41 cellular contexts compared by ENCODE assay signal in genomic region chr7:149836434-149836833, GRCh38.
"Had no signal": no experiment of that assay in that cellular context is flagged by ENCODE, and none has a peak within 500 bp of the region (broad histone marks: within the 10 kb centered on the region; RNA-seq: fewer than 3 reads in every experiment).

No MANE protein-coding gene starts in this region.

- H3K36me3 ChIP-seq: brain microvascular endothelial cell, breast epithelium, cardiac muscle cell, WERI-Rb-1 had no signal

- H3K27ac ChIP-seq: body of pancreas, brain microvascular endothelial cell, breast epithelium, cardiac muscle cell, WERI-Rb-1 had no signal

- H3K9me3 ChIP-seq: body of pancreas, breast epithelium had no signal

- H3K36me3 Mint-ChIP-seq: activated naive CD8-positive, alpha-beta T cell; WTC11 had no signal

- ATAC-seq: activated CD4-positive, alpha-beta T cell treated with anti-CD3 and anti-CD28 coated beads for 36 hours; activated CD4-positive, CD25-positive, alpha-beta regulatory T cell treated with anti-CD3 and anti-CD28 coated beads, Interleukin-2, amount 50 U/mL, for 24 hours; activated CD8-positive, alpha-beta T cell treated with anti-CD3 and anti-CD28 coated beads for 36 hours; activated naive CD8-positive, alpha-beta T cell treated with anti-CD3 and anti-CD28 coated beads, Interleukin-2, amount 50 U/mL, for 24 hours; activated T-cell treated with anti-CD3 and anti-CD28 coated beads, Interleukin-2, amount 50 U/mL, for 4 hours; body of pancreas; WTC11 had no signal

- H3K4me3 Mint-ChIP-seq: activated CD4-positive, alpha-beta memory T cell treated with anti-CD3 and anti-CD28 coated beads for 36 hours; activated CD4-positive, alpha-beta T cell treated with anti-CD3 and anti-CD28 coated beads for 36 hours; activated CD8-positive, alpha-beta T cell treated with anti-CD3 and anti-CD28 coated beads for 36 hours; activated naive CD4-positive, alpha-beta T cell treated with anti-CD3 and anti-CD28 coated beads, Interleukin-2, amount 10 ng/mL, durations not matched to agents 7 days and 5 days; activated naive CD4-positive, alpha-beta T cell treated with anti-CD3 and anti-CD28 coated beads, Interleukin-2, amount 50 U/mL, for 24 hours; activated naive CD8-positive, alpha-beta T cell; activated naive CD8-positive, alpha-beta T cell treated with anti-CD3 and anti-CD28 coated beads, Interleukin-2, amount 10 ng/mL, durations not matched to agents 7 days and 5 days; activated naive CD8-positive, alpha-beta T cell treated with anti-CD3 and anti-CD28 coated beads, Interleukin-2, amount 50 U/mL, for 24 hours; activated T-cell treated with anti-CD3 and anti-CD28 coated beads, Interleukin-2, amount 50 U/mL, for 4 hours; central memory CD8-positive, alpha-beta T cell; T-helper 1 cell treated with Interleukin-12 subunit alpha and Interleukin-12 subunit beta and Interleukin-4 antibody, amounts not matched to agents 30 μg/mL and 1 μg/mL, for 36 hours; T-helper 2 cell treated with Interferon-gamma antibody and Interleukin-4, amounts not matched to agents 5 μg/mL and 100 μg/mL, for 36 hours; WTC11 had no signal

- H3K4me3 ChIP-seq: body of pancreas, breast epithelium, cardiac muscle cell had no signal

- H3K27me3 ChIP-seq: body of pancreas, breast epithelium had no signal

- H3K27ac Mint-ChIP-seq: activated CD4-positive, alpha-beta memory T cell treated with anti-CD3 and anti-CD28 coated beads for 36 hours; activated CD4-positive, alpha-beta T cell treated with anti-CD3 and anti-CD28 coated beads for 36 hours; activated CD8-positive, alpha-beta T cell treated with anti-CD3 and anti-CD28 coated beads for 36 hours; activated naive CD4-positive, alpha-beta T cell treated with anti-CD3 and anti-CD28 coated beads, Interleukin-2, amount 10 ng/mL, durations not matched to agents 7 days and 5 days; activated naive CD4-positive, alpha-beta T cell treated with anti-CD3 and anti-CD28 coated beads, Interleukin-2, amount 50 U/mL, for 24 hours; activated naive CD8-positive, alpha-beta T cell; activated naive CD8-positive, alpha-beta T cell treated with anti-CD3 and anti-CD28 coated beads, Interleukin-2, amount 10 ng/mL, durations not matched to agents 7 days and 5 days; activated naive CD8-positive, alpha-beta T cell treated with anti-CD3 and anti-CD28 coated beads, Interleukin-2, amount 50 U/mL, for 24 hours; activated T-helper 2 cell treated with anti-CD3 and anti-CD28 coated beads, Interferon-gamma antibody, Interleukin-2, Interleukin-4, amounts not matched to agents 10 μg/mL and 5 μg/mL and 100 μg/mL, durations not matched to agents 14 hours and 24 hours and 36 hours; T-helper 1 cell treated with Interleukin-12 subunit alpha and Interleukin-12 subunit beta and Interleukin-4 antibody, amounts not matched to agents 30 μg/mL and 1 μg/mL, for 36 hours; T-helper 2 cell treated with Interferon-gamma antibody and Interleukin-4, amounts not matched to agents 5 μg/mL and 100 μg/mL, for 36 hours; WTC11 had no signal

- H3K9me3 Mint-ChIP-seq: activated CD4-positive, alpha-beta memory T cell treated with anti-CD3 and anti-CD28 coated beads for 36 hours; activated CD8-positive, alpha-beta T cell treated with anti-CD3 and anti-CD28 coated beads for 36 hours; activated naive CD4-positive, alpha-beta T cell treated with anti-CD3 and anti-CD28 coated beads, Interleukin-2, amount 10 ng/mL, durations not matched to agents 7 days and 5 days; activated naive CD4-positive, alpha-beta T cell treated with anti-CD3 and anti-CD28 coated beads, Interleukin-2, amount 50 U/mL, for 24 hours; activated naive CD8-positive, alpha-beta T cell treated with anti-CD3 and anti-CD28 coated beads, Interleukin-2, amount 10 ng/mL, durations not matched to agents 7 days and 5 days; activated naive CD8-positive, alpha-beta T cell treated with anti-CD3 and anti-CD28 coated beads, Interleukin-2, amount 50 U/mL, for 24 hours; activated T-cell treated with anti-CD3 and anti-CD28 coated beads, Interleukin-2, amount 50 U/mL, for 4 hours; activated T-helper 2 cell treated with anti-CD3 and anti-CD28 coated beads, Interferon-gamma antibody, Interleukin-2, Interleukin-4, amounts not matched to agents 10 μg/mL and 5 μg/mL and 100 μg/mL, durations not matched to agents 14 hours and 24 hours and 36 hours; central memory CD8-positive, alpha-beta T cell; T-helper 1 cell treated with Interleukin-12 subunit alpha and Interleukin-12 subunit beta and Interleukin-4 antibody, amounts not matched to agents 30 μg/mL and 1 μg/mL, for 36 hours; T-helper 2 cell treated with Interferon-gamma antibody and Interleukin-4, amounts not matched to agents 5 μg/mL and 100 μg/mL, for 36 hours; WTC11 had no signal

- DNase-seq: activated CD4-positive, alpha-beta memory T cell treated with anti-CD3 and anti-CD28 coated beads for 36 hours; activated CD4-positive, alpha-beta T cell treated with anti-CD3 and anti-CD28 coated beads for 1 hour; activated CD4-positive, alpha-beta T cell treated with anti-CD3 and anti-CD28 coated beads for 36 hours; activated CD4-positive, alpha-beta T cell treated with anti-CD3 and anti-CD28 coated beads for 48 hours; activated CD4-positive, alpha-beta T cell treated with anti-CD3 and anti-CD28 coated beads, Interleukin-2, amount 50 U/mL, for 1 hour; activated CD4-positive, alpha-beta T cell treated with anti-CD3 and anti-CD28 coated beads, Interleukin-2, amount 50 U/mL, for 4 hours; activated CD4-positive, CD25-positive, alpha-beta regulatory T cell; activated CD8-positive, alpha-beta memory T cell treated with anti-CD3 and anti-CD28 coated beads, Interleukin-2, amount 50 U/mL, for 4 hours; activated CD8-positive, alpha-beta T cell treated with anti-CD3 and anti-CD28 coated beads for 36 hours; activated effector memory CD4-positive, alpha-beta T cell treated with Interleukin-2 at 50 U/mL for 16 hours; activated gamma-delta T cell; activated naive CD4-positive, alpha-beta T cell treated with anti-CD3 and anti-CD28 coated beads, Interleukin-2, amount 10 ng/mL, durations not matched to agents 7 days and 5 days; activated naive CD4-positive, alpha-beta T cell treated with Interleukin-2 at 50 U/mL for 16 hours; activated naive CD8-positive, alpha-beta T cell treated with anti-CD3 and anti-CD28 coated beads, Interleukin-2, amount 10 ng/mL, durations not matched to agents 7 days and 5 days; activated naive CD8-positive, alpha-beta T cell treated with anti-CD3 and anti-CD28 coated beads, Interleukin-2, amount 50 U/mL, for 24 hours; activated T-cell treated with anti-CD3 and anti-CD28 coated beads for 4 hours; activated T-cell treated with anti-CD3 and anti-CD28 coated beads, Interleukin-2, amount 50 U/mL, for 1 hour; activated T-cell treated with anti-CD3 and anti-CD28 coated beads, Interleukin-2, amount 50 U/mL, for 4 hours; amygdala; anterior cingulate cortex; body of pancreas; brain microvascular endothelial cell; caudate nucleus; cerebellar nuclear complex; SW 1271; T-helper 1 cell; T-helper 2 cell; T-helper 9 cell; WERI-Rb-1 had no signal

- FAIRE-seq: astrocyte, TTC549 had no signal
